In genomic region chr1:27360159-27361043, GRCh38 we compare ENCODE assay signal across 7 cellular contexts. TPM values are rescaled to one million over a fixed set of nuclear protein-coding genes. Genes with fewer than 3 reads are reported as not detected.
DNase-seq lines count a peak whose midpoint lies in the region; ATAC-seq lines count a peak whose summit lies in the region.
"Had no signal": no experiment of that assay in that cellular context is flagged by ENCODE, and none has a peak within 500 bp of the region (broad histone marks: within the 10 kb centered on the region; RNA-seq: fewer than 3 reads in every experiment).

No MANE protein-coding gene starts in this region.

- H3K4ac ChIP-seq in mesenchymal stem cell (ENCODE audit: low read depth in 1 of 2, low read length in 2 of 2): no peak overlapping the region

- no peaks in the 10 kb centered on the region for H3K27me3 ChIP-seq in mesenchymal stem cell (ENCODE audit: control insufficient read depth in 1 of 2, insufficient read depth in 1 of 2, low read length in 2 of 2)

- H2AK5ac ChIP-seq in mesenchymal stem cell (ENCODE audit: low read length, severe bottlenecking): no peak overlapping the region

- no peak overlapping the region for H2AFZ ChIP-seq in mesenchymal stem cell (ENCODE audit: low read depth, low read length)

- H2BK12ac ChIP-seq in mesenchymal stem cell (ENCODE audit: low read length in 2 of 2): peak overlapping the region in 1 of 2 experiments; percentile 10

- H3K9me3 ChIP-seq in ES-I3 (ENCODE audit: control insufficient read depth, insufficient read depth, low read length) (no peaks in the 10 kb centered on the region), mesenchymal stem cell (ENCODE audit: control insufficient read depth, low read length) (no peaks in the 10 kb centered on the region)

- H3K36me3 ChIP-seq in ES-I3 (ENCODE audit: insufficient read depth, low read length): no peaks in the 10 kb centered on the region
- peaks cover 84 to 88% of the 10 kb centered on the region in 2 experiments for H3K36me3 ChIP-seq in mesenchymal stem cell (ENCODE audit: control insufficient read depth in 1 of 2, insufficient read depth in 2 of 2, low read depth in 1 of 2, low read length in 2 of 2)

- H2BK15ac ChIP-seq in mesenchymal stem cell (ENCODE audit: low read depth, poor library complexity, severe bottlenecking): peak overlapping the region; percentile 15

- no peak overlapping the region for H3K27ac ChIP-seq in mesenchymal stem cell (ENCODE audit: low read length, poor library complexity, severe bottlenecking)

- peak overlapping the region in 1 of 2 experiments; percentile 32 for H3K18ac ChIP-seq in mesenchymal stem cell (ENCODE audit: low read depth in 1 of 2, low read length in 2 of 2)

- no peak overlapping the region for H2BK120ac ChIP-seq in mesenchymal stem cell (ENCODE audit: low read depth, low read length)

- peaks cover 11% of the 10 kb centered on the region for H3K79me1 ChIP-seq in mesenchymal stem cell (replicated peaks; ENCODE audit: low read length, poor library complexity, severe bottlenecking)

- DNase-seq in activated T-helper 1 cell treated with Interleukin-2 at 50 U/mL for 16 hours (ENCODE audit: low read depth): peak; percentile 33
- no peak for DNase-seq in mesenchymal stem cell
- DNase-seq in SKM-1 (lab: John Stamatoyannopoulos, UW; ENCODE audit: unreplicated experiment): no peak
- no peak for DNase-seq in AG08396 (ENCODE audit: low spot score)

- no peak overlapping the region for H3K14ac ChIP-seq in mesenchymal stem cell (ENCODE audit: low read length in 2 of 2)

- H2BK5ac ChIP-seq in mesenchymal stem cell (ENCODE audit: low read depth, low read length, poor library complexity, severe bottlenecking): no peak overlapping the region

- ATAC-seq in GM19023 (IDR thresholded peaks at IDR 0.05; ENCODE audit: unreplicated experiment): no peak

- H3K4me3 ChIP-seq in mesenchymal stem cell (ENCODE audit: insufficient read depth in 1 of 2, low read depth in 1 of 2, low read length in 2 of 2): no peak overlapping the region
- H3K4me3 ChIP-seq: lung had no signal

- H3K9ac ChIP-seq in ES-I3 (ENCODE audit: low read depth, low read length) (peak overlapping the region; percentile 83), mesenchymal stem cell (ENCODE audit: low read length) (no peak overlapping the region)

- H3K4me1 ChIP-seq in ES-I3 (ENCODE audit: insufficient read depth, low read length) (peaks cover 28% of the 10 kb centered on the region), mesenchymal stem cell (ENCODE audit: control insufficient read depth, insufficient read depth, low read depth, low read length) (peaks cover 20% of the 10 kb centered on the region)

- WGBS in mesenchymal stem cell: 31% methylated on average over 48 of the region's 71 CpGs

- no peak overlapping the region for H3K23ac ChIP-seq in mesenchymal stem cell (ENCODE audit: low read length in 2 of 2)

- H3K4me2 ChIP-seq in mesenchymal stem cell (ENCODE audit: low read length, poor library complexity, severe bottlenecking): peak overlapping the region; percentile 4

- peak overlapping the region; percentile 9 for H4K8ac ChIP-seq in mesenchymal stem cell (ENCODE audit: low read length)

- peak overlapping the region; percentile 19 for H4K91ac ChIP-seq in mesenchymal stem cell (ENCODE audit: low read length)

RNA-seq across cellular contexts. Expression of gene MAP3K6, which starts 6.4 kb away (rescaled TPM):
- 27.2 TPM for polyA plus RNA-seq in mesenchymal stem cell (2013, experiment 1 of 2)
- 28.1 TPM for polyA plus RNA-seq in mesenchymal stem cell (2013, experiment 2 of 2)

RNA-seq across cellular contexts. Expression of gene FCN3, which starts 14.2 kb away (rescaled TPM):
- not detected for polyA plus RNA-seq in mesenchymal stem cell (2013, experiment 1 of 2)
- polyA plus RNA-seq in mesenchymal stem cell (2013, experiment 2 of 2): not detected

RNA-seq across cellular contexts. Expression of gene SYTL1, which starts 18.6 kb away (rescaled TPM):
- polyA plus RNA-seq in mesenchymal stem cell (2013, experiment 1 of 2): 0.39 TPM
- polyA plus RNA-seq in mesenchymal stem cell (2013, experiment 2 of 2): 0.59 TPM

RNA-seq across cellular contexts. Expression of gene CD164L2, which starts 22.7 kb away (rescaled TPM):
- not detected for polyA plus RNA-seq in mesenchymal stem cell (2013, experiment 1 of 2)
- not detected for polyA plus RNA-seq in mesenchymal stem cell (2013, experiment 2 of 2)

RNA-seq across cellular contexts. Expression of gene GPR3, which starts 32.0 kb away (rescaled TPM):
- 3.9 TPM for polyA plus RNA-seq in mesenchymal stem cell (2013, experiment 1 of 2)
- 4.4 TPM for polyA plus RNA-seq in mesenchymal stem cell (2013, experiment 2 of 2)
